Comparison of ENCODE assay signal across 15 cellular contexts in genomic region chr3:149646181-149646766, GRCh38. TPM values are rescaled to one million over a fixed set of nuclear protein-coding genes. Genes with fewer than 3 reads are reported as not detected.
DNase-seq lines count a peak whose midpoint lies in the region; ATAC-seq and TF ChIP-seq lines count a peak whose summit lies in the region.
"Had no signal": no experiment of that assay in that cellular context is flagged by ENCODE, and none has a peak within 500 bp of the region (broad histone marks: within the 10 kb centered on the region; RNA-seq: fewer than 3 reads in every experiment).

No MANE protein-coding gene starts in this region.

- no peaks in the 10 kb centered on the region for H3K36me3 Mint-ChIP-seq in Caco-2 (ENCODE audit: insufficient read depth, unreplicated experiment)
- H3K36me3 Mint-ChIP-seq: immature natural killer cell had no signal

- H3K27ac ChIP-seq in HEK293 (ENCODE audit: extremely low read depth, low read depth, low read length) (no peak overlapping the region), stomach (peak overlapping the region in 3 of 5 donors; percentile 13 to 46 (median 16))

- peaks cover 5 to 20% of the 10 kb centered on the region in 2 experiments; a peak in 2 of 3 replicates for H3K36me3 ChIP-seq in HEK293 (ENCODE audit: control insufficient read depth in 2 of 2, insufficient read depth in 1 of 2, low read length in 2 of 2)
- H3K36me3 ChIP-seq in stomach = peaks cover 0 to 27% (median 6%) of the 10 kb centered on the region in 4 donors
- H3K36me3 ChIP-seq in Caco-2 (ENCODE audit: control insufficient read depth, insufficient read depth, low read length) = no peaks in the 10 kb centered on the region

- TF ChIP-seq EP300 in stomach (IDR thresholded peaks at IDR 0.05) = no peak

- WGBS in stomach, 5 donors = 84 to 90% (median 89%) methylated on average over 4 of the region's 4 CpGs

- no peak for TF ChIP-seq POLR2A in erythroblast (IDR thresholded peaks at IDR 0.05; ENCODE audit: low read length)
- TF ChIP-seq POLR2A in stomach (IDR thresholded peaks at IDR 0.05) = no peak

- no peaks in the 10 kb centered on the region for H3K27me3 Mint-ChIP-seq in Caco-2 (ENCODE audit: insufficient read depth, unreplicated experiment)

- BruUV-seq in Caco-2 (replicated peaks; lab: Mats Ljungman, UMichigan) = no TSS peak

- H3K27me3 ChIP-seq in stomach = no peaks in the 10 kb centered on the region
- no peaks in the 10 kb centered on the region for H3K27me3 ChIP-seq in Caco-2 (replicated peaks; ENCODE audit: control insufficient read depth, insufficient read depth, low read length)
- H3K27me3 ChIP-seq: esophagus squamous epithelium had no signal

- DNase-seq in RPMI7951 (ENCODE audit: low read depth) = peak; percentile 84
- DNase-seq in erythroblast (lab: John Stamatoyannopoulos, UW) = peak; percentile 73 to 86
- no peak for DNase-seq in stomach
- no peak for DNase-seq in NCI-H2029 (lab: John Stamatoyannopoulos, UW)
- no peak for DNase-seq in Caco-2
- DNase-seq: activated CD8-positive, alpha-beta T cell treated with anti-CD3 and anti-CD28 coated beads for 36 hours; central memory CD4-positive, alpha-beta T cell; DMS 273 treated with DMSO at 0.1 percent for 48 hours; esophagus squamous epithelium; immature natural killer cell; NCI-H2081 treated with DMSO at 0.1 percent for 48 hours had no signal

- intact Hi-C loops in stomach (cut with DNase I; ENCODE audit: low total_unique reads) = no loop called here
- intact Hi-C loops in Caco-2 (cut with micrococcal nuclease; ENCODE audit: unreplicated experiment) = no loop called here

- CTCF ChIA-PET in HEK293 (lab: Yijun Ruan, JAX) = no interaction called here
- CTCF ChIA-PET in Caco-2 (lab: Charles Lee) = no interaction called here

- H3K4me3 Mint-ChIP-seq in Caco-2 (ENCODE audit: unreplicated experiment) = no peak overlapping the region
- H3K4me3 Mint-ChIP-seq: activated CD8-positive, alpha-beta T cell treated with anti-CD3 and anti-CD28 coated beads for 36 hours; immature natural killer cell; T-helper 2 cell treated with Interferon-gamma antibody and Interleukin-4, amounts not matched to agents 5 μg/mL and 100 μg/mL, for 36 hours had no signal

- POLR2A ChIA-PET in HEK293 (lab: Yijun Ruan, JAX) = interaction anchor here (1.0 kb wide), 1 partner anchor 11 kb away, joined by 4 read pairs; the partner anchor contains the start of gene WWTR1
- POLR2A ChIA-PET in Caco-2 (lab: Charles Lee) = no interaction called here

- peaks cover 7% of the 10 kb centered on the region for H3K4me1 ChIP-seq in HEK293 (ENCODE audit: control insufficient read depth, insufficient read depth, low read length)
- peaks cover 33 to 93% (median 70%) of the 10 kb centered on the region in 4 donors for H3K4me1 ChIP-seq in stomach
- peaks cover 22% of the 10 kb centered on the region for H3K4me1 ChIP-seq in Caco-2

- H3K4me3 ChIP-seq in HEK293 (ENCODE audit: low read depth, low read length) = no peak overlapping the region
- no peak overlapping the region for H3K4me3 ChIP-seq in stomach
- no peak overlapping the region for H3K4me3 ChIP-seq in Caco-2 (ENCODE audit: low read depth, low read length)
- H3K4me3 ChIP-seq: esophagus squamous epithelium, HAP-1 had no signal

- H3K9me3 Mint-ChIP-seq in Caco-2 (ENCODE audit: unreplicated experiment) = no peaks in the 10 kb centered on the region
- H3K9me3 Mint-ChIP-seq: activated CD8-positive, alpha-beta T cell treated with anti-CD3 and anti-CD28 coated beads for 36 hours; immature natural killer cell; T-helper 2 cell treated with Interferon-gamma antibody and Interleukin-4, amounts not matched to agents 5 μg/mL and 100 μg/mL, for 36 hours had no signal

- peaks cover 15% of the 10 kb centered on the region for H3K4me1 Mint-ChIP-seq in Caco-2 (ENCODE audit: low read depth, unreplicated experiment)
- H3K4me1 Mint-ChIP-seq: immature natural killer cell had no signal

- H3K9me3 ChIP-seq in HEK293 (ENCODE audit: control insufficient read depth, insufficient read depth, low read depth, low read length) = no peaks in the 10 kb centered on the region
- no peaks in the 10 kb centered on the region for H3K9me3 ChIP-seq in stomach
- no peaks in the 10 kb centered on the region for H3K9me3 ChIP-seq in Caco-2
- H3K9me3 ChIP-seq: esophagus squamous epithelium, HAP-1 had no signal

- TF ChIP-seq CTCF in HEK293 (tag by site-specific recombination; IDR thresholded peaks at IDR 0.05) = no peak
- TF ChIP-seq CTCF in stomach (IDR thresholded peaks at IDR 0.05) = no peak
- TF ChIP-seq CTCF in Caco-2 (IDR thresholded peaks at IDR 0.05; ENCODE audit: insufficient read depth in 1 of 2, low read depth in 1 of 2, low read length in 1 of 2, severe bottlenecking in 1 of 2, unreplicated experiment in 1 of 2) = no peak

- H3K27ac Mint-ChIP-seq in Caco-2 (ENCODE audit: unreplicated experiment) = no peak overlapping the region
- H3K27ac Mint-ChIP-seq: activated CD8-positive, alpha-beta T cell treated with anti-CD3 and anti-CD28 coated beads for 36 hours; immature natural killer cell; T-helper 2 cell treated with Interferon-gamma antibody and Interleukin-4, amounts not matched to agents 5 μg/mL and 100 μg/mL, for 36 hours had no signal

- no peak for ATAC-seq in GM18520 (IDR thresholded peaks at IDR 0.05; ENCODE audit: unreplicated experiment)
- ATAC-seq: activated CD8-positive, alpha-beta T cell treated with anti-CD3 and anti-CD28 coated beads for 36 hours had no signal

TF ChIP-seq in HEK293, 187 proteins besides CTCF, POLR2A, EP300 and RAD21:
- TF ChIP-seq ZNF629 (tag by site-specific recombination; IDR thresholded peaks at IDR 0.05) (0 out of 2 replicates have a peak, but pooled peaks have one; percentile 42), ZNF449 (tag by site-specific recombination; IDR thresholded peaks at IDR 0.05) (peak; percentile 57), ZEB2 (tag by site-specific recombination; IDR thresholded peaks at IDR 0.05) (peak; percentile 45), KLF10 (tag by site-specific recombination; IDR thresholded peaks at IDR 0.05) (no peak), ZNF366 (tag by site-specific recombination; conservative IDR thresholded peaks at IDR 0.05) (0 out of 2 replicates have a peak, but pooled peaks have one; percentile 12), IKZF3 (tag by site-specific recombination; IDR thresholded peaks at IDR 0.05) (no peak)

RNA-seq across cellular contexts. Expression of gene WWTR1, which starts 11.6 kb away (rescaled TPM):
- 103 and 107 TPM in 2 replicates for total RNA-seq in RPMI7951 (2014; rRNA removed; shearing (Covaris generic))
- total RNA-seq in stomach (100 to 1,000 TPM in 2 of 5 donors, 10 to 100 TPM in 3; 15.4 to 116 (median 89.4) TPM), Caco-2 (2022) (16.2 and 19.1 TPM in 2 replicates)
- 10 to 100 TPM; 19.8 to 61.6 (median 51.1) TPM for polyA plus RNA-seq in stomach
- polyA plus RNA-seq: immature natural killer cell had no signal

Comparison
In these comparisons a context has a peak if more than half of its experiments do, and no peak if none do; other contexts are left out.
1. DNase-seq: peak in RPMI7951 (single experiment) and erythroblast (2 of 2); none in stomach (single experiment), NCI-H2029 (single experiment) and Caco-2 (0 of 2).